8 cellular contexts compared by ENCODE assay signal in genomic region chr1:41751804-41752513, GRCh38.
DNase-seq lines count a peak whose midpoint lies in the region; ATAC-seq and TF ChIP-seq lines count a peak whose summit lies in the region.

No MANE protein-coding gene starts in this region.

- H3K27ac Mint-ChIP-seq in activated T-helper 17 cell treated with anti-CD3 and anti-CD28 coated beads, Interleukin-2, amount 50 U/mL, for 72 hours = peak overlapping the region; percentile 85
- no peak overlapping the region for H3K27ac Mint-ChIP-seq in Caco-2 (ENCODE audit: unreplicated experiment)

- intact Hi-C loops in Caco-2 (cut with micrococcal nuclease; ENCODE audit: unreplicated experiment) = no loop called here

- TF ChIP-seq CTCF in omental fat pad (IDR thresholded peaks at IDR 0.05) = no peak
- TF ChIP-seq CTCF in Caco-2 (IDR thresholded peaks at IDR 0.05; ENCODE audit: insufficient read depth in 1 of 2, low read depth in 1 of 2, low read length in 1 of 2, severe bottlenecking in 1 of 2, unreplicated experiment in 1 of 2) = no peak

- no peak for DNase-seq in omental fat pad (ENCODE audit: low spot score)
- DNase-seq in NCI-H1694 (lab: John Stamatoyannopoulos, UW) = no peak
- no peak for DNase-seq in Caco-2
- DNase-seq in NCI-H774 (lab: John Stamatoyannopoulos, UW) = no peak

- H3K36me3 Mint-ChIP-seq in activated T-helper 17 cell treated with anti-CD3 and anti-CD28 coated beads, Interleukin-2, amount 50 U/mL, for 72 hours (ENCODE audit: low read depth) = peaks cover 10% of the 10 kb centered on the region
- H3K36me3 Mint-ChIP-seq in Caco-2 (ENCODE audit: insufficient read depth, unreplicated experiment) = no peaks in the 10 kb centered on the region

- no peaks in the 10 kb centered on the region for H4K20me1 ChIP-seq in BLaER1

- POLR2A ChIA-PET in Caco-2 (lab: Charles Lee) = no interaction called here

- H3K4me1 ChIP-seq in BLaER1 = peaks cover 58% of the 10 kb centered on the region
- no peaks in the 10 kb centered on the region for H3K4me1 ChIP-seq in Caco-2

- no TSS peak for BruUV-seq in Caco-2 (replicated peaks; lab: Mats Ljungman, UMichigan)

- H3K27me3 ChIP-seq in BLaER1 (no peaks in the 10 kb centered on the region), Caco-2 (replicated peaks; ENCODE audit: control insufficient read depth, insufficient read depth, low read length) (no peaks in the 10 kb centered on the region)

- no peaks in the 10 kb centered on the region for H3K9me3 Mint-ChIP-seq in activated T-helper 17 cell treated with anti-CD3 and anti-CD28 coated beads, Interleukin-2, amount 50 U/mL, for 72 hours
- H3K9me3 Mint-ChIP-seq in Caco-2 (ENCODE audit: unreplicated experiment) = no peaks in the 10 kb centered on the region

- no peaks in the 10 kb centered on the region for H3K36me3 ChIP-seq in BLaER1
- no peaks in the 10 kb centered on the region for H3K36me3 ChIP-seq in Caco-2 (ENCODE audit: control insufficient read depth, insufficient read depth, low read length)

- H3K9ac ChIP-seq in BLaER1 = peak overlapping the region; percentile 23

- H3K4me3 Mint-ChIP-seq in activated T-helper 17 cell treated with anti-CD3 and anti-CD28 coated beads, Interleukin-2, amount 50 U/mL, for 72 hours = peak overlapping the region; percentile 64
- no peak overlapping the region for H3K4me3 Mint-ChIP-seq in Caco-2 (ENCODE audit: unreplicated experiment)

- H3K27me3 Mint-ChIP-seq in activated T-helper 17 cell treated with anti-CD3 and anti-CD28 coated beads, Interleukin-2, amount 50 U/mL, for 72 hours = no peaks in the 10 kb centered on the region
- peaks cover 5% of the 10 kb centered on the region for H3K27me3 Mint-ChIP-seq in Caco-2 (ENCODE audit: insufficient read depth, unreplicated experiment)

- peak overlapping the region; percentile 90 for H3K4me2 ChIP-seq in BLaER1

- peak overlapping the region; percentile 65 for H3K27ac ChIP-seq in BLaER1

- peaks cover 37% of the 10 kb centered on the region for H3K4me1 Mint-ChIP-seq in activated T-helper 17 cell treated with anti-CD3 and anti-CD28 coated beads, Interleukin-2, amount 50 U/mL, for 72 hours
- no peaks in the 10 kb centered on the region for H3K4me1 Mint-ChIP-seq in Caco-2 (ENCODE audit: low read depth, unreplicated experiment)

- no peak overlapping the region; the same call in 1 of the 2 replicates for H3K4me3 ChIP-seq in BLaER1
- no peak overlapping the region for H3K4me3 ChIP-seq in Caco-2 (ENCODE audit: low read depth, low read length)

- H3K9me3 ChIP-seq in BLaER1 (no peaks in the 10 kb centered on the region), Caco-2 (no peaks in the 10 kb centered on the region)

- CTCF ChIA-PET in Caco-2 (lab: Charles Lee) = no interaction called here

- ATAC-seq in GM19025 (IDR thresholded peaks at IDR 0.05; ENCODE audit: low read depth, unreplicated experiment) = peak; percentile 44
- ATAC-seq in HG03280 (IDR thresholded peaks at IDR 0.05; ENCODE audit: unreplicated experiment) = peak; percentile 39
- ATAC-seq in activated T-helper 17 cell treated with anti-CD3 and anti-CD28 coated beads, Interleukin-2, amount 50 U/mL, for 72 hours (replicated peaks) = peak; percentile 62
- ATAC-seq in omental fat pad (ENCODE audit: low FRiP score) = peak; percentile 44
